Comparison of ENCODE assay signal across 11 cellular contexts in genomic region chr4:5753766-5754528, GRCh38. TPM values are rescaled to one million over a fixed set of nuclear protein-coding genes. Genes with fewer than 3 reads are reported as not detected.
DNase-seq lines count a peak whose midpoint lies in the region; ATAC-seq, FAIRE-seq and TF ChIP-seq lines count a peak whose summit lies in the region.
"Had no signal": no experiment of that assay in that cellular context is flagged by ENCODE, and none has a peak within 500 bp of the region (broad histone marks: within the 10 kb centered on the region; RNA-seq: fewer than 3 reads in every experiment).

No MANE protein-coding gene starts in this region.

- FAIRE-seq in K562 (lab: Jason Lieb, UNC) = no peak
- FAIRE-seq in frontal cortex (lab: Jason Lieb, UNC) = no peak

- H3K36me3 ChIP-seq in K562 (ENCODE audit: control insufficient read depth, insufficient read depth, low read length) = no peaks in the 10 kb centered on the region
- H3K36me3 ChIP-seq in spleen = peaks cover 0 to 26% (median 0%) of the 10 kb centered on the region in 6 donors
- H3K36me3 ChIP-seq in gastrocnemius medialis = no peaks in the 10 kb centered on the region

- H2AFZ ChIP-seq in K562 (ENCODE audit: low read depth, low read length) = no peak overlapping the region

- no peaks in the 10 kb centered on the region; the same call in 1 of the 2 replicates for H4K20me1 ChIP-seq in K562 (replicated peaks; ENCODE audit: control insufficient read depth, insufficient read depth, low read length)

- WGBS in K562 (ENCODE audit: insufficient coverage, low coverage, missing lambda C conversion rate) = 11% methylated on average over 18 of the region's 19 CpGs
- WGBS in spleen, 5 donors = 77 to 89% (median 81%) methylated on average over 16 to 19 of the region's 19 CpGs

- H3K9me1 ChIP-seq in K562 (ENCODE audit: control insufficient read depth, insufficient read depth, low read length) = no peaks in the 10 kb centered on the region

- intact Hi-C loops in K562 (cut with micrococcal nuclease) = no loop called here
- intact Hi-C loops in spleen (cut with DNase I; ENCODE audit: low total_unique reads) = no loop called here
- intact Hi-C loops in gastrocnemius medialis (cut with DNase I; ENCODE audit: low total_unique reads) = no loop called here

- H3K9me3 ChIP-seq in K562 (replicated peaks; ENCODE audit: control insufficient read depth, insufficient read depth, low read depth, low read length) (no peaks in the 10 kb centered on the region), spleen (peaks cover 0 to 3% (median 0%) of the 10 kb centered on the region in 8 donors), gastrocnemius medialis (no peaks in the 10 kb centered on the region)
- H3K9me3 ChIP-seq: heart left ventricle had no signal

- POLR2A ChIA-PET in K562 (lab: Yijun Ruan, JAX) = interaction anchor here (0.7 kb wide), 1 partner anchor 78 kb away, joined by 4 read pairs; no protein-coding TSS in a partner anchor

- CTCF ChIA-PET in K562 (lab: Yijun Ruan, JAX; ENCODE audit: low intra/inter-chr PET ratio) = no interaction called here

- H3K4me3 ChIP-seq in K562 (no peak overlapping the region), spleen (no peak overlapping the region), gastrocnemius medialis (no peak overlapping the region)
- H3K4me3 ChIP-seq: heart left ventricle had no signal

- H3K79me2 ChIP-seq in K562 (ENCODE audit: control insufficient read depth, insufficient read depth, low read length) = no peaks in the 10 kb centered on the region

- H3K27ac ChIP-seq in K562 (ENCODE audit: extremely low read depth, low read depth, low read length) (no peak overlapping the region), spleen (no peak overlapping the region), gastrocnemius medialis (no peak overlapping the region)
- H3K27ac ChIP-seq: heart left ventricle, VCaP had no signal

- no TSS peak for BruUV-seq in K562 (replicated peaks; lab: Mats Ljungman, UMichigan)

- peaks cover 0 to 6% of the 10 kb centered on the region in 2 experiments; a peak in 1 of 5 replicates for H3K27me3 ChIP-seq in K562 (ENCODE audit: control insufficient read depth in 2 of 2, insufficient read depth in 2 of 2, low read length in 2 of 2)
- peaks cover 0 to 4% (median 0%) of the 10 kb centered on the region in 7 donors for H3K27me3 ChIP-seq in spleen (replicated peaks in 1 of 7)
- H3K27me3 ChIP-seq in gastrocnemius medialis = no peaks in the 10 kb centered on the region
- H3K27me3 ChIP-seq: heart left ventricle had no signal

- ATAC-seq in K562 (peak; percentile 38; the same call in 2 of the 3 replicates), HG02870 (IDR thresholded peaks at IDR 0.05; ENCODE audit: unreplicated experiment) (no peak), gastrocnemius medialis (no peak)
- ATAC-seq: heart left ventricle had no signal

- TF ChIP-seq CTCF in K562 (IDR thresholded peaks at IDR 0.05 in 2 of 3, conservative IDR thresholded peaks at IDR 0.05 in 1 of 3; ENCODE audit: insufficient read depth in 2 of 3, low read depth in 1 of 3, low read length in 3 of 3) = no peak
- TF ChIP-seq CTCF in spleen (IDR thresholded peaks at IDR 0.05 in 8 of 11, conservative IDR thresholded peaks at IDR 0.05 in 3 of 11) = no peak
- TF ChIP-seq CTCF in gastrocnemius medialis (IDR thresholded peaks at IDR 0.05 in 4 of 5, conservative IDR thresholded peaks at IDR 0.05 in 1 of 5) = no peak

- in situ Hi-C loops in K562 (cut with MboI) (no loop called here), gastrocnemius medialis (cut with MboI; ENCODE audit: low sequenced_read_pairs in 4 of 4) (no loop called here)

- H3K4me1 ChIP-seq in K562 (replicated peaks in 1 of 2; ENCODE audit: control insufficient read depth in 2 of 2, insufficient read depth in 2 of 2, low read length in 2 of 2) (peaks cover 5 to 10% of the 10 kb centered on the region in 2 experiments; a peak in 3 of 5 replicates), spleen (no peaks in the 10 kb centered on the region), gastrocnemius medialis (no peaks in the 10 kb centered on the region)
- H3K4me1 ChIP-seq: heart left ventricle had no signal

- no peak for TF ChIP-seq EP300 in K562 (IDR thresholded peaks at IDR 0.05; ENCODE audit: low read length)

- H3K4me2 ChIP-seq in K562 (ENCODE audit: insufficient read depth, low read length) = no peak overlapping the region

- TF ChIP-seq POLR2A in K562 (conservative IDR thresholded peaks at IDR 0.05) (no peak), spleen (IDR thresholded peaks at IDR 0.05) (no peak), gastrocnemius medialis (IDR thresholded peaks at IDR 0.05) (no peak)

- no peak overlapping the region for H3K9ac ChIP-seq in K562 (ENCODE audit: insufficient read depth in 1 of 2, low read depth in 2 of 2, low read length in 2 of 2)

- TF ChIP-seq RAD21 in K562 (CRISPR knock-in tag; conservative IDR thresholded peaks at IDR 0.05 in 1 of 2, IDR thresholded peaks at IDR 0.05 in 1 of 2) = no peak

- peak; percentile 70 for DNase-seq in AG08395 (ENCODE audit: low spot score)
- DNase-seq in HS-27A (ENCODE audit: low read depth) = peak; percentile 51
- peak in 1 of 4 experiments; percentile 49 for DNase-seq in K562 (ENCODE audit: extremely low read depth in 1 of 4, low spot score in 3 of 4)
- peak; percentile 98 for DNase-seq in iris pigment epithelial cell (ENCODE audit: low read depth)
- DNase-seq in frontal cortex (ENCODE audit: low spot score in 2 of 2) = no peak
- DNase-seq in spleen = no peak
- DNase-seq in gastrocnemius medialis = no peak
- DNase-seq: heart left ventricle, NCI-H69 had no signal

TF ChIP-seq in K562, 482 proteins besides CTCF, POLR2A, EP300 and RAD21 (continues in another document):
- peak; percentile 88 for TF ChIP-seq BHLHE40 (IDR thresholded peaks at IDR 0.05; ENCODE audit: low read length)
- no peak for TF ChIP-seq NR2C2 (CRISPR knock-in tag; IDR thresholded peaks at IDR 0.05)
- TF ChIP-seq NR2C2 (tag; IDR thresholded peaks at IDR 0.05) = peak; percentile 92
- 0 out of 2 replicates have a peak, but pooled peaks have one; percentile 44 for TF ChIP-seq L3MBTL2 (IDR thresholded peaks at IDR 0.05)
- peak; percentile 43; the same call in 1 of the 2 replicates for TF ChIP-seq ZNF395 (CRISPR knock-in tag; IDR thresholded peaks at IDR 0.05)

RNA-seq across cellular contexts. Expression of gene EVC, which starts 42.9 kb away (rescaled TPM):
- 3.4 and 3.9 TPM in 2 replicates for total RNA-seq in K562 (2011; cell fraction: chromatin; rRNA removed; ENCODE audit: low replicate concordance)
- total RNA-seq in K562 (2011; cell fraction: nucleolus; rRNA removed) = 1.3 and 1.6 TPM in 2 replicates
- 1.1 and 2.0 TPM in 2 replicates for total RNA-seq in K562 (2011; cell fraction: nucleoplasm; rRNA removed)
- 0.91 and 2.3 TPM in 2 replicates for total RNA-seq in K562 (2014; rRNA removed)
- 1.1 and 1.2 TPM in 2 replicates for total RNA-seq in K562 (2014; rRNA removed; fragmentation: Illumina TruSeq; extraction: Trizol)
- 1.4 and 1.7 TPM in 2 replicates for total RNA-seq in K562 (2015; rRNA removed; fragmentation: Illumina TruSeq; extraction: Trizol)
- total RNA-seq in K562 (2021) = 3.2 and 3.4 TPM in 2 replicates
- 0.01 and 0.22 TPM in 2 replicates for polyA plus RNA-seq in K562 (2011; rRNA removed)
- 0.01 and 0.10 TPM in 2 replicates for polyA plus RNA-seq in K562 (2011; cell fraction: cytosol; rRNA removed)
- polyA plus RNA-seq in K562 (2011; cell fraction: nucleus; rRNA removed) = 0.03 and 1.2 TPM in 2 replicates
- polyA plus RNA-seq in K562 (2012) = 1.3 and 3.9 TPM in 2 replicates
- polyA plus RNA-seq in K562 (2014; fragmentation: Illumina TruSeq; extraction: Trizol) = 1.2 and 1.5 TPM in 2 replicates
- polyA plus RNA-seq in K562 (2014; fragmentation: Nextera tagmentation; extraction: Ambion mirVana) = under 1 TPM; 0.03 to 0.08 TPM
- 2.6 and 2.7 TPM in 2 replicates for polyA plus RNA-seq in K562 (2014; rRNA removed)
- 0.06 and 0.18 TPM in 2 replicates for polyA minus RNA-seq in K562 (2011; rRNA and poly(A)+ RNA removed)
- polyA minus RNA-seq in K562 (2011; cell fraction: cytosol; rRNA and poly(A)+ RNA removed) = 0.10 TPM in 1 of 2 replicates, not detected in the other
- 0.44 and 1.1 TPM in 2 replicates for polyA minus RNA-seq in K562 (2011; cell fraction: nucleus; rRNA and poly(A)+ RNA removed)
- 2.4 TPM for total RNA-seq in frontal cortex
- total RNA-seq in spleen = 10 to 100 TPM in 2 of 7 donors, 1 to 10 TPM in 5; 5.1 to 13.3 (median 9.0) TPM
- polyA plus RNA-seq in spleen = 1 to 10 TPM in 1 of 3 donors, under 1 TPM in 2; 0.20 to 1.2 (median 0.35) TPM
- total RNA-seq in gastrocnemius medialis = 1 to 10 TPM; 1.5 to 9.8 (median 2.0) TPM

RNA-seq across cellular contexts. Expression of gene EVC2, which starts 45.6 kb away (rescaled TPM):
- total RNA-seq in K562 (2011; cell fraction: chromatin; rRNA removed; ENCODE audit: low replicate concordance) = 0.62 and 0.63 TPM in 2 replicates
- 0.26 and 0.33 TPM in 2 replicates for total RNA-seq in K562 (2011; cell fraction: nucleolus; rRNA removed)
- total RNA-seq in K562 (2011; cell fraction: nucleoplasm; rRNA removed) = 0.31 and 0.51 TPM in 2 replicates
- total RNA-seq in K562 (2014; rRNA removed) (0.54 and 0.61 TPM in 2 replicates), K562 (2014; rRNA removed; fragmentation: Illumina TruSeq; extraction: Trizol) (0.29 and 0.45 TPM in 2 replicates), K562 (2015; rRNA removed; fragmentation: Illumina TruSeq; extraction: Trizol) (0.45 and 0.51 TPM in 2 replicates), K562 (2021) (0.47 and 0.55 TPM in 2 replicates), frontal cortex (2.0 TPM), spleen (1 to 10 TPM; 2.3 to 4.4 (median 2.9) TPM), gastrocnemius medialis (1 to 10 TPM in 3 of 4 donors, under 1 TPM in 1; 0.62 to 1.7 (median 1.5) TPM)
- polyA plus RNA-seq in K562 (2011; rRNA removed) (0.03 TPM in 1 of 2 replicates, not detected in the other), K562 (2014; fragmentation: Illumina TruSeq; extraction: Trizol) (0.26 and 0.33 TPM in 2 replicates), K562 (2014; fragmentation: Nextera tagmentation; extraction: Ambion mirVana) (under 1 TPM in 1 of 2 experiments, not detected in 1; 0.07 TPM), K562 (2014; rRNA removed) (0.36 and 0.42 TPM in 2 replicates), spleen (under 1 TPM; 0.30 to 0.86 (median 0.58) TPM)
- 0.01 TPM in 1 of 2 replicates, not detected in the other for polyA plus RNA-seq in K562 (2011; cell fraction: cytosol; rRNA removed)
- 0.10 TPM in 1 of 2 replicates, not detected in the other for polyA plus RNA-seq in K562 (2011; cell fraction: nucleus; rRNA removed)
- 0.36 and 1.2 TPM in 2 replicates for polyA plus RNA-seq in K562 (2012)
- polyA minus RNA-seq in K562 (2011; rRNA and poly(A)+ RNA removed) = 0.04 TPM in 1 of 2 replicates, not detected in the other
- not detected in 2 replicates for polyA minus RNA-seq in K562 (2011; cell fraction: cytosol; rRNA and poly(A)+ RNA removed)
- polyA minus RNA-seq in K562 (2011; cell fraction: nucleus; rRNA and poly(A)+ RNA removed) = 0.13 TPM in 1 of 2 replicates, not detected in the other

Comparison
In these comparisons a context has a peak if more than half of its experiments do, and no peak if none do; other contexts are left out.
1. DNase-seq: peak in AG08395 (single experiment), HS-27A (single experiment) and iris pigment epithelial cell (single experiment); none in frontal cortex (0 of 2), spleen (single experiment) and gastrocnemius medialis (0 of 2).